Comparison of ENCODE assay signal across 1 cellular context in genomic region chr17:9181640-9182039, GRCh38.
TF ChIP-seq lines count a peak whose summit lies in the region.

No MANE protein-coding gene starts in this region.

TF ChIP-seq in GM12878, 131 proteins besides CTCF, POLR2A, EP300 and RAD21 (continued from another document):
- no peak for TF ChIP-seq HSF1 (IDR thresholded peaks at IDR 0.05; ENCODE audit: low read depth, low read length)
TF ChIP-seq in GM12878: peak in this region for 1.
